Comparison of ENCODE assay signal across 8 cellular contexts in the genomic region with DNA sequence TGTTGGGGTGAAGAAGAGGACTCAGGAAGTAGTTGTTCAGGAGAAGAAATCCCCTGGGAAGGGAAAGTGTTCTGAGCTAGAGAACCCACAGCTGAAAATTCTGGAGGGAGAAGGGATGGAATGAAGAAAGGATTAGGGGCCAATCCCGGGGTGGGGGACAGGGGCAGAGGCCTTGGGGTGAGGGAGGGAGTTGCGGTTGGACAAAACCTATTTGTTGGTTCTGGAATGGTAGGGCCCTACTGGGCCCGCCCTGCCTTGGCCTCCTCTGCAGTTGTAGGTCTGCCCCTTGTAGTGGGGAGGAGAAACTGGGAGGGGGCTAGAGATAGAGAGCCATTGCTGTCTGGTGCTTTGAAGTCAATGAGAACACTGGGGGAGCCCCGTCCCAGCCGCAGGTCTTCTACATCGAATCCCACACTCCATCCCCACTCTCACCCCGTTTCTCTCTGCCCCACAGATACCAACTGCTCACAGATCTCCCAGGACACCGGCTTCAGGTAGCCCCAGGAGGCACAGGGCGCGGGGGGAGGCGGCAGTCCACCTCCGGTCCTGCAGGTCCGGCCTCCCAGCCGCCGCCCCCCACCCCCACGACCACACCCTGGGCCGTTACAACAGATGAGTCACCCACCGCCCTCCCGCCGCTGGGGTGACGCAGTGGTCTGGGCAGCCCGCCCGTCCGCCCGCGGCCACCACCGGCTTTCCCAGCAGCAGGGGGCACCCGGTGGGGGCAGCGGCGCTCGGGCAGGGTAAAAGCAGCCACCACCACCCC. TPM values are rescaled to one million over a fixed set of nuclear protein-coding genes. Genes with fewer than 3 reads are reported as not detected.
DNase-seq lines count a peak whose midpoint lies in the region; ATAC-seq and TF ChIP-seq lines count a peak whose summit lies in the region.

No MANE protein-coding gene starts in this region.

- CTCF ChIA-PET in SK-N-SH (lab: Yijun Ruan, JAX) = interaction anchor here (0.7 to 22.3 kb wide), 9 partner anchors 10 to 415 kb away, joined by 3 to 460 read pairs (median 5); partner anchors contain the start of gene IGSF9

- POLR2A ChIA-PET in SK-N-SH (lab: Yijun Ruan, JAX) = interaction anchor here (0.6 to 1.1 kb wide), 2 partner anchors 9 to 22 kb away, joined by 3 read pairs; partner anchors contain the start of gene IGSF9

- DNase-seq in COLO668 (lab: John Stamatoyannopoulos, UW; ENCODE audit: unreplicated experiment) = peak; percentile 38
- peak; percentile 91 for DNase-seq in SK-N-SH
- DNase-seq in activated naive CD8-positive, alpha-beta T cell treated with anti-CD3 and anti-CD28 coated beads, Interleukin-2, amount 50 U/mL, for 16 hours (ENCODE audit: low read depth, low spot score) = peak; percentile 12
- peak; percentile 90 to 92 for DNase-seq in heart right ventricle
- peak; percentile 91 to 92 for DNase-seq in psoas muscle
- DNase-seq in vagina (ENCODE audit: extremely low spot score in 2 of 2) = peak in 1 of 2 donors; percentile 95
- no peak for DNase-seq in G401 (ENCODE audit: low spot score)

- H3K4me3 ChIP-seq in SK-N-SH (ENCODE audit: low read depth in 2 of 2, low read length in 1 of 2) (peak overlapping the region; percentile 91 to 97), heart right ventricle (peak overlapping the region; percentile 67 to 97 (median 83)), psoas muscle (peak overlapping the region; percentile 82), vagina (peak overlapping the region; percentile 78 to 96)

- H4K20me1 ChIP-seq in SK-N-SH (ENCODE audit: insufficient read depth) = peaks cover 43% of the 10 kb centered on the region

- TF ChIP-seq RAD21 in SK-N-SH (IDR thresholded peaks at IDR 0.05; ENCODE audit: low read length) = no peak

- H3K36me3 ChIP-seq in SK-N-SH (replicated peaks in 1 of 2; ENCODE audit: control insufficient read depth in 1 of 2, insufficient read depth in 2 of 2, low read length in 1 of 2) = peaks cover 15 to 17% of the 10 kb centered on the region in 2 experiments
- H3K36me3 ChIP-seq in heart right ventricle = peaks cover 0 to 25% (median 13%) of the 10 kb centered on the region in 9 donors
- H3K36me3 ChIP-seq in psoas muscle (ENCODE audit: insufficient read depth in 1 of 2, low read depth in 1 of 2) = peaks cover 0 to 13% of the 10 kb centered on the region in 2 donors
- H3K36me3 ChIP-seq in vagina = peaks cover 0 to 13% of the 10 kb centered on the region in 2 donors

- in situ Hi-C loops in G401 (cut with HindIII; ENCODE audit: low sequenced_read_pairs) = no loop called here

- H3K27ac ChIP-seq in SK-N-SH (ENCODE audit: low read depth in 2 of 2, low read length in 1 of 2) (peak overlapping the region; percentile 73 to 97; a peak in 3 of 4 replicates), heart right ventricle (peak overlapping the region; percentile 94 to 100 (median 98)), psoas muscle (peak overlapping the region; percentile 84), vagina (peak overlapping the region; percentile 96)

- H3K9me2 ChIP-seq in SK-N-SH = no peaks in the 10 kb centered on the region

- 12% methylated on average over 10 of the region's 31 CpGs for WGBS in SK-N-SH (ENCODE audit: low lambda C conversion rate)
- 5 to 11% methylated on average over 29 to 31 of the region's 31 CpGs for WGBS in heart right ventricle, 2 donors
- WGBS in psoas muscle, 3 donors = 5 to 21% (median 16%) methylated on average over 21 to 31 of the region's 31 CpGs

- H3F3A ChIP-seq in SK-N-SH (replicated peaks; ENCODE audit: insufficient read depth) = peaks cover 15% of the 10 kb centered on the region

- ATAC-seq in HG02798 (IDR thresholded peaks at IDR 0.05; ENCODE audit: poor library complexity, unreplicated experiment) (peak; percentile 14), heart right ventricle (peak; percentile 72 to 87 (median 75)), psoas muscle (peak; percentile 72 to 82 (median 77))

- intact Hi-C loops in heart right ventricle (cut with DNase I) (loop anchor here in 4 of 10 donors (2.0 to 10.0 kb wide), 4 partner anchors 33 to 72 kb away; no protein-coding TSS in a partner anchor), psoas muscle (cut with DNase I) (no loop called here), vagina (cut with DNase I) (loop anchor here (10.0 kb wide), 1 partner anchor 171 kb away; the partner anchor contains the start of gene IGSF8)

- peak overlapping the region; percentile 100 for H3K9ac ChIP-seq in SK-N-SH

- H3K4me1 ChIP-seq in SK-N-SH (ENCODE audit: control insufficient read depth in 1 of 2, insufficient read depth in 2 of 2, low read depth in 1 of 2, low read length in 1 of 2) (peaks cover 23 to 35% of the 10 kb centered on the region in 2 experiments; a peak in 3 of 4 replicates), heart right ventricle (peaks cover 15 to 58% (median 48%) of the 10 kb centered on the region in 9 donors), psoas muscle (peaks cover 19% of the 10 kb centered on the region), vagina (peaks cover 60% of the 10 kb centered on the region)

- H3K27me3 ChIP-seq in SK-N-SH (ENCODE audit: insufficient read depth) (no peaks in the 10 kb centered on the region), heart right ventricle (no peaks in the 10 kb centered on the region), psoas muscle (ENCODE audit: insufficient read depth in 3 of 3, low read length in 2 of 3) (peaks cover 0 to 30% (median 3%) of the 10 kb centered on the region in 3 donors), vagina (no peaks in the 10 kb centered on the region)

- H3K4me2 ChIP-seq in SK-N-SH = peak overlapping the region; percentile 93

- no peak overlapping the region for H2AFZ ChIP-seq in SK-N-SH (ENCODE audit: low read depth)

- TF ChIP-seq EP300 in SK-N-SH (IDR thresholded peaks at IDR 0.05; ENCODE audit: borderline replicate concordance in 1 of 2, low read depth in 1 of 2, low read length in 1 of 2) = peak in 1 of 2 experiments; percentile 88; a peak in 2 of 4 replicates

- TF ChIP-seq POLR2A in vagina (IDR thresholded peaks at IDR 0.05) = peak in 1 of 2 donors; percentile 79

- H3K9me3 ChIP-seq in SK-N-SH = no peaks in the 10 kb centered on the region
- no peaks in the 10 kb centered on the region for H3K9me3 ChIP-seq in heart right ventricle
- H3K9me3 ChIP-seq in psoas muscle = no peaks in the 10 kb centered on the region
- H3K9me3 ChIP-seq in vagina = no peaks in the 10 kb centered on the region

- peak; percentile 29; the same call in 1 of the 2 replicates for TF ChIP-seq CTCF in SK-N-SH (IDR thresholded peaks at IDR 0.05)
- peak in 3 of 9 donors; percentile 29 to 47 (median 30) for TF ChIP-seq CTCF in heart right ventricle (IDR thresholded peaks at IDR 0.05)
- no peak for TF ChIP-seq CTCF in psoas muscle (IDR thresholded peaks at IDR 0.05)
- TF ChIP-seq CTCF in vagina (IDR thresholded peaks at IDR 0.05) = no peak

- peaks cover 71% of the 10 kb centered on the region for H3K79me2 ChIP-seq in SK-N-SH (ENCODE audit: insufficient read depth)

TF ChIP-seq in SK-N-SH, 30 proteins besides CTCF, POLR2A, EP300 and RAD21 (continues in another document):
- no peak for TF ChIP-seq GATA2 (CRISPR knock-in tag; IDR thresholded peaks at IDR 0.05)

RNA-seq across cellular contexts. Expression of gene TAGLN2, which starts 1.1 kb away (rescaled TPM):
- polyA plus RNA-seq in SK-N-SH (2012; rRNA removed) = 625 and 646 TPM in 2 replicates
- 361 and 510 TPM in 2 replicates for polyA plus RNA-seq in SK-N-SH (2012; cell fraction: cytosol; rRNA removed)
- 304 and 445 TPM in 2 replicates for polyA plus RNA-seq in SK-N-SH (2012; cell fraction: nucleus; rRNA removed)
- total RNA-seq in heart right ventricle = 100 to 1,000 TPM in 4 of 10 donors, 10 to 100 TPM in 6; 65.9 to 228 (median 92.5) TPM
- 100 to 1,000 TPM; 131 to 283 TPM for polyA plus RNA-seq in heart right ventricle
- 10 to 100 TPM; 42.8 to 61.3 (median 45.6) TPM for total RNA-seq in psoas muscle
- polyA plus RNA-seq in psoas muscle = 10 to 100 TPM; 29.6 to 91.6 (median 56.1) TPM
- total RNA-seq in vagina = 290 TPM
- 27.1 and 49.8 TPM in 2 replicates for total RNA-seq in G401 (2014; rRNA removed; shearing (Covaris generic))

RNA-seq across cellular contexts. Expression of gene IGSF9, which starts 21.2 kb away (rescaled TPM):
- 0.86 and 2.4 TPM in 2 replicates for polyA plus RNA-seq in SK-N-SH (2012; rRNA removed)
- polyA plus RNA-seq in SK-N-SH (2012; cell fraction: cytosol; rRNA removed) = 0.62 and 1.3 TPM in 2 replicates
- 6.9 and 10.8 TPM in 2 replicates for polyA plus RNA-seq in SK-N-SH (2012; cell fraction: nucleus; rRNA removed)
- total RNA-seq in heart right ventricle = under 1 TPM in 3 of 10 donors, not detected in 7; 0.07 to 0.15 (median 0.08) TPM
- under 1 TPM; 0.03 to 0.15 TPM for polyA plus RNA-seq in heart right ventricle
- not detected for total RNA-seq in psoas muscle
- under 1 TPM in 2 of 3 donors, not detected in 1; 0.01 TPM for polyA plus RNA-seq in psoas muscle
- total RNA-seq in vagina = 5.6 TPM
- not detected in 2 replicates for total RNA-seq in G401 (2014; rRNA removed; shearing (Covaris generic))

RNA-seq across cellular contexts. Expression of gene CFAP45, which starts 24.2 kb away (rescaled TPM):
- polyA plus RNA-seq in SK-N-SH (2012; rRNA removed) (0.57 and 0.74 TPM in 2 replicates), heart right ventricle (1 to 10 TPM in 1 of 2 donors, under 1 TPM in 1; 0.70 to 1.4 TPM), psoas muscle (under 1 TPM; 0.04 to 0.25 (median 0.13) TPM)
- 0.51 and 0.66 TPM in 2 replicates for polyA plus RNA-seq in SK-N-SH (2012; cell fraction: cytosol; rRNA removed)
- polyA plus RNA-seq in SK-N-SH (2012; cell fraction: nucleus; rRNA removed) = 0.95 and 2.1 TPM in 2 replicates
- total RNA-seq in heart right ventricle (1 to 10 TPM in 1 of 10 donors, under 1 TPM in 9; 0.17 to 1.5 (median 0.47) TPM), psoas muscle (under 1 TPM in 1 of 4 donors, not detected in 3; 0.42 TPM), vagina (not detected)
- total RNA-seq in G401 (2014; rRNA removed; shearing (Covaris generic)) = not detected in 2 replicates

RNA-seq across cellular contexts. Expression of gene SLAMF9, which starts 29.8 kb away (rescaled TPM):
- polyA plus RNA-seq in SK-N-SH (2012; rRNA removed) (0.12 and 0.19 TPM in 2 replicates), heart right ventricle (under 1 TPM in 1 of 2 donors, not detected in 1; 0.13 TPM), psoas muscle (not detected)
- 0.08 and 0.18 TPM in 2 replicates for polyA plus RNA-seq in SK-N-SH (2012; cell fraction: cytosol; rRNA removed)
- polyA plus RNA-seq in SK-N-SH (2012; cell fraction: nucleus; rRNA removed) = 0.08 and 0.18 TPM in 2 replicates
- total RNA-seq in heart right ventricle (not detected), psoas muscle (not detected), vagina (not detected)
- total RNA-seq in G401 (2014; rRNA removed; shearing (Covaris generic)) = not detected in 2 replicates

Comparison
In these comparisons a context has a peak if more than half of its experiments do, and no peak if none do; other contexts are left out.
1. ATAC-seq: peak in every context shown above with its lines; median percentile 77 in psoas muscle; 75 in heart right ventricle; 14 in HG02798.